ENCODE assay signal across 8 cellular contexts in genomic region chr14:23299186-23299521, GRCh38. TPM values are rescaled to one million over a fixed set of nuclear protein-coding genes. Genes with fewer than 3 reads are reported as not detected.
DNase-seq lines count a peak whose midpoint lies in the region; ATAC-seq and TF ChIP-seq lines count a peak whose summit lies in the region.

No MANE protein-coding gene starts in this region.

- H3K79me2 ChIP-seq in MM.1S (ENCODE audit: low read length): peaks cover 5% of the 10 kb centered on the region; the same call in 1 of the 2 replicates

- H3K4me3 Mint-ChIP-seq in activated CD4-positive, alpha-beta T cell treated with anti-CD3 and anti-CD28 coated beads, Interleukin-2, amount 10 ng/mL, durations not matched to agents 7 days and 5 days: no peak overlapping the region

- H3K9me3 Mint-ChIP-seq in activated CD4-positive, alpha-beta T cell treated with anti-CD3 and anti-CD28 coated beads, Interleukin-2, amount 10 ng/mL, durations not matched to agents 7 days and 5 days: no peaks in the 10 kb centered on the region

- 89 to 93% (median 91%) methylated on average over 2 of the region's 2 CpGs for WGBS in adrenal gland, 4 donors

- TF ChIP-seq CTCF in adrenal gland (IDR thresholded peaks at IDR 0.05) (no peak), lower lobe of right lung (IDR thresholded peaks at IDR 0.05) (no peak), MM.1S (IDR thresholded peaks at IDR 0.05; ENCODE audit: low read length) (no peak)

- H3K9me3 ChIP-seq in adrenal gland (replicated peaks in 1 of 3) (no peaks in the 10 kb centered on the region), lower lobe of right lung (no peaks in the 10 kb centered on the region), MM.1S (replicated peaks; ENCODE audit: insufficient read depth, low read length) (no peaks in the 10 kb centered on the region)

- H3K27ac Mint-ChIP-seq in activated CD4-positive, alpha-beta T cell treated with anti-CD3 and anti-CD28 coated beads, Interleukin-2, amount 10 ng/mL, durations not matched to agents 7 days and 5 days: peak overlapping the region; percentile 15

- peaks cover 21% of the 10 kb centered on the region for H3K36me3 Mint-ChIP-seq in activated CD4-positive, alpha-beta T cell treated with anti-CD3 and anti-CD28 coated beads, Interleukin-2, amount 10 ng/mL, durations not matched to agents 7 days and 5 days (ENCODE audit: low read depth)

- peaks cover 3% of the 10 kb centered on the region for H3K27me3 Mint-ChIP-seq in activated CD4-positive, alpha-beta T cell treated with anti-CD3 and anti-CD28 coated beads, Interleukin-2, amount 10 ng/mL, durations not matched to agents 7 days and 5 days

- no peak for DNase-seq in activated CD4-positive, alpha-beta T cell treated with anti-CD3 and anti-CD28 coated beads, Interleukin-2, amount 10 ng/mL, durations not matched to agents 7 days and 5 days
- DNase-seq in activated CD4-positive, alpha-beta T cell treated with anti-CD3 and anti-CD28 coated beads, Interleukin-2, amount 50 U/mL, for 4 hours: no peak
- peak in 1 of 7 donors; percentile 39 for DNase-seq in adrenal gland
- no peak for DNase-seq in lower lobe of right lung
- DNase-seq in superior temporal gyrus (ENCODE audit: extremely low spot score): peak; percentile 9
- no peak for DNase-seq in MM.1S
- DNase-seq in stimulated activated naive CD4-positive, alpha-beta T cell treated with Interleukin-2 at 50 U/mL for 16 hours (lab: John Stamatoyannopoulos, UW): no peak
- no peak for DNase-seq in NCI-H1436 (lab: John Stamatoyannopoulos, UW)

- H3K4me1 ChIP-seq in adrenal gland (replicated peaks in 1 of 2) (peaks cover 14 to 27% of the 10 kb centered on the region in 2 donors), lower lobe of right lung (peaks cover 44% of the 10 kb centered on the region), MM.1S (ENCODE audit: low read length) (no peaks in the 10 kb centered on the region)

- intact Hi-C loops in adrenal gland (cut with DNase I): loop anchor here in 1 of 2 donors (10.0 kb wide), 1 partner anchor 174 kb away; no protein-coding TSS in a partner anchor
- intact Hi-C loops in lower lobe of right lung (cut with DNase I): no loop called here

- no peak overlapping the region for H2AFZ ChIP-seq in MM.1S (ENCODE audit: low read length)

- H3K27ac ChIP-seq in adrenal gland (peak overlapping the region in 3 of 5 donors; percentile 21 to 99 (median 51)), lower lobe of right lung (peak overlapping the region; percentile 96), MM.1S (ENCODE audit: low read length) (no peak overlapping the region)

- CTCF ChIA-PET in activated CD4-positive, alpha-beta T cell treated with anti-CD3 and anti-CD28 coated beads, Interleukin-2, amount 10 ng/mL, durations not matched to agents 7 days and 5 days (lab: Charles Lee): interaction anchor here (1.1 kb wide), 1 partner anchor 12 kb away, joined by 3 read pairs; no protein-coding TSS in a partner anchor

- H3K4me3 ChIP-seq in adrenal gland (no peak overlapping the region), lower lobe of right lung (no peak overlapping the region), MM.1S (ENCODE audit: low read length) (no peak overlapping the region)

- no peaks in the 10 kb centered on the region for H4K20me1 ChIP-seq in MM.1S (ENCODE audit: insufficient read depth, low read length)

- H3K9ac ChIP-seq in MM.1S (ENCODE audit: low read length): no peak overlapping the region

- H3K9me2 ChIP-seq in MM.1S (replicated peaks; ENCODE audit: insufficient read depth, low read length): no peaks in the 10 kb centered on the region

- POLR2A ChIA-PET in activated CD4-positive, alpha-beta T cell treated with anti-CD3 and anti-CD28 coated beads, Interleukin-2, amount 10 ng/mL, durations not matched to agents 7 days and 5 days (lab: Charles Lee): interaction anchor here (0.7 kb wide), 1 partner anchor 9 kb away, joined by 13 read pairs; no protein-coding TSS in a partner anchor

- ATAC-seq in lower lobe of right lung: no peak

- H3K4me1 Mint-ChIP-seq in activated CD4-positive, alpha-beta T cell treated with anti-CD3 and anti-CD28 coated beads, Interleukin-2, amount 10 ng/mL, durations not matched to agents 7 days and 5 days: peaks cover 36% of the 10 kb centered on the region

- TF ChIP-seq POLR2A in adrenal gland (IDR thresholded peaks at IDR 0.05): no peak

- H3K27me3 ChIP-seq in adrenal gland (no peaks in the 10 kb centered on the region), lower lobe of right lung (ENCODE audit: low read depth) (no peaks in the 10 kb centered on the region), MM.1S (replicated peaks; ENCODE audit: insufficient read depth, low read length) (no peaks in the 10 kb centered on the region)

- peaks cover 8% of the 10 kb centered on the region for H3F3A ChIP-seq in MM.1S (ENCODE audit: insufficient read depth, low read length)

- H3K36me3 ChIP-seq in adrenal gland (replicated peaks in 1 of 2) (peaks cover 0 to 5% of the 10 kb centered on the region in 2 donors), lower lobe of right lung (peaks cover 23% of the 10 kb centered on the region), MM.1S (replicated peaks; ENCODE audit: insufficient read depth, low read length) (no peaks in the 10 kb centered on the region)

- no peak overlapping the region for H3K4me2 ChIP-seq in MM.1S (ENCODE audit: low read depth, low read length)

RNA-seq across cellular contexts. Expression of gene PPP1R3E, which starts 3.5 kb away (rescaled TPM):
- 10 to 100 TPM; 38.6 to 49.2 TPM for total RNA-seq in activated CD4-positive, alpha-beta T cell treated with anti-CD3 and anti-CD28 coated beads, Interleukin-2, amount 10 ng/mL, durations not matched to agents 7 days and 5 days
- total RNA-seq in adrenal gland: 10 to 100 TPM in 4 of 8 donors, 1 to 10 TPM in 4; 2.2 to 16.6 (median 11.1) TPM
- polyA plus RNA-seq in adrenal gland: 10 to 100 TPM; 16.8 to 82.8 (median 29.1) TPM
- 16.9 TPM for total RNA-seq in lower lobe of right lung

RNA-seq across cellular contexts. Expression of gene BCL2L2, which starts 7.5 kb away (rescaled TPM):
- total RNA-seq in activated CD4-positive, alpha-beta T cell treated with anti-CD3 and anti-CD28 coated beads, Interleukin-2, amount 10 ng/mL, durations not matched to agents 7 days and 5 days: 1 to 10 TPM; 1.7 to 3.2 TPM
- total RNA-seq in adrenal gland (10 to 100 TPM; 28.6 to 51.8 (median 40.4) TPM), lower lobe of right lung (43.9 TPM)
- polyA plus RNA-seq in adrenal gland: 10 to 100 TPM; 16.8 to 54.6 (median 44.6) TPM

RNA-seq across cellular contexts. Expression of gene HOMEZ, which starts 13.2 kb away (rescaled TPM):
- total RNA-seq in activated CD4-positive, alpha-beta T cell treated with anti-CD3 and anti-CD28 coated beads, Interleukin-2, amount 10 ng/mL, durations not matched to agents 7 days and 5 days: 10 to 100 TPM; 11.4 TPM
- total RNA-seq in adrenal gland (10 to 100 TPM in 4 of 8 donors, 1 to 10 TPM in 4; 4.7 to 14.8 (median 10.2) TPM), lower lobe of right lung (12.4 TPM)
- polyA plus RNA-seq in adrenal gland: 10 to 100 TPM in 1 of 3 donors, 1 to 10 TPM in 2; 4.5 to 15.0 (median 4.8) TPM

RNA-seq across cellular contexts. Expression of gene PABPN1, which starts 22.1 kb away (rescaled TPM):
- total RNA-seq in activated CD4-positive, alpha-beta T cell treated with anti-CD3 and anti-CD28 coated beads, Interleukin-2, amount 10 ng/mL, durations not matched to agents 7 days and 5 days: 100 to 1,000 TPM; 203 to 208 TPM
- total RNA-seq in adrenal gland (100 to 1,000 TPM in 3 of 8 donors, 10 to 100 TPM in 5; 18.3 to 200 (median 74.2) TPM), lower lobe of right lung (122 TPM)
- 100 to 1,000 TPM in 2 of 3 donors, 10 to 100 TPM in 1; 97.8 to 632 (median 331) TPM for polyA plus RNA-seq in adrenal gland

RNA-seq across cellular contexts. Expression of gene SLC22A17, which starts 53.5 kb away (rescaled TPM):
- 1 to 10 TPM; 3.0 to 3.4 TPM for total RNA-seq in activated CD4-positive, alpha-beta T cell treated with anti-CD3 and anti-CD28 coated beads, Interleukin-2, amount 10 ng/mL, durations not matched to agents 7 days and 5 days
- total RNA-seq in adrenal gland (10 to 100 TPM; 11.8 to 76.1 (median 25.0) TPM), lower lobe of right lung (10.6 TPM)
- polyA plus RNA-seq in adrenal gland: 100 to 1,000 TPM in 1 of 3 donors, 10 to 100 TPM in 2; 14.5 to 121 (median 53.9) TPM

Comparison
In these comparisons a context has a peak if more than half of its experiments do, and no peak if none do; other contexts are left out.
1. RNA of gene BCL2L2, which starts 7.5 kb away (total RNA-seq): 28.6 to 51.8 TPM in adrenal gland and 43.9 TPM in lower lobe of right lung (single experiment); 1.7 to 3.2 TPM in activated CD4-positive, alpha-beta T cell treated with anti-CD3 and anti-CD28 coated beads, Interleukin-2, amount 10 ng/mL, durations not matched to agents 7 days and 5 days; every median in the first group is over 4 times any median in the second.